9 cellular contexts compared by ENCODE assay signal in the genomic region with DNA sequence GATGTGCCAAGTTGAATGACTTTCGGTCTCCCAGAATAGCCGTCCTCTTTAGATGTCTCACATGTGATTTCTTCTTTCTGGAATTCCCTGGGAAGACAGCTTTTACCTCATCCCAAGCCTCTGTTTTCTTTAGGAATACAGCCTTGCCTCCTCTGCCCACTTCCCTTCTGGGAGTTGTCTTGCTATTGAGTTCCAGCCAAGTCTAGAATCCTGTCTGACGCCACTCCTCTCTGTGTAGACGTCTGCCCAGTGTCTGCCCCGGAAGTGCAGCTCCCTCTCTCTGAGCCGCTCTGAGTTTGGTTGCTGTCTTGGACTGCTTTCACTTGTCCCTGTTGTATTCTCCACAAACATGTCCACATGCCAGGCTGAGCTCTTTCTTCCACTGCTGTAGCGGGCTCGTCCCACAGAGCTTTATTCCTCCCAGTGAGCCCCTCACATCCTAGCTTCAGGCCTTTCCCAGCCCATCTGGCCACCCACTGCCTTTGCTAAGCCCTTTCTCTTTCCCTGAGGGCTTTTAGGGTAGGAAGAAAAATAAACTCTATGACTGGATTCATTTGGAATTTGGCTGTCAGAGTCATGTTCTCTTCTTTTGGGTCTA. TPM values are rescaled to one million over a fixed set of nuclear protein-coding genes. Genes with fewer than 3 reads are reported as not detected.
DNase-seq lines count a peak whose midpoint lies in the region; ATAC-seq and TF ChIP-seq lines count a peak whose summit lies in the region.
"Had no signal": no experiment of that assay in that cellular context is flagged by ENCODE, and none has a peak within 500 bp of the region (broad histone marks: within the 10 kb centered on the region; RNA-seq: fewer than 3 reads in every experiment).

No MANE protein-coding gene starts in this region.

- DNase-seq in AG08395 (ENCODE audit: low spot score) (peak; percentile 94), SJSA1 (ENCODE audit: low read depth in 1 of 2, low spot score in 2 of 2) (peak; percentile 92 to 99), fibroblast of mammary gland (ENCODE audit: low read depth) (peak; percentile 92), omental fat pad (ENCODE audit: low spot score) (no peak), NOMO-1 treated with DMSO at 0.1 percent for 48 hours (lab: John Stamatoyannopoulos, UW; ENCODE audit: unreplicated experiment) (no peak), NCI-H1417 treated with DMSO at 0.1 percent for 48 hours (lab: John Stamatoyannopoulos, UW) (no peak)
- DNase-seq in activated naive CD4-positive, alpha-beta T cell (lab: John Stamatoyannopoulos, UW), result no peak

- no peak for TF ChIP-seq CTCF in fibroblast of mammary gland (conservative IDR thresholded peaks at IDR 0.05; ENCODE audit: control insufficient read depth, insufficient read depth, low read depth, low read length)
- TF ChIP-seq CTCF in omental fat pad (IDR thresholded peaks at IDR 0.05), result no peak

- H3K9me3 ChIP-seq in SJSA1 (replicated peaks), result no peaks in the 10 kb centered on the region

- H3K4me3 ChIP-seq in SJSA1, result peak overlapping the region; percentile 9
- peak overlapping the region; percentile 4 for H3K4me3 ChIP-seq in fibroblast of mammary gland (ENCODE audit: control insufficient read depth, low read depth, low read length)
- H3K4me3 ChIP-seq: cardiac muscle cell had no signal

- H3K27me3 ChIP-seq in SJSA1 (replicated peaks), result no peaks in the 10 kb centered on the region
- H3K27me3 ChIP-seq: cardiac muscle cell had no signal

- H3K36me3 ChIP-seq in SJSA1, result no peaks in the 10 kb centered on the region
- H3K36me3 ChIP-seq: cardiac muscle cell had no signal

- H3K27ac ChIP-seq in SJSA1, result peak overlapping the region; percentile 91
- H3K27ac ChIP-seq: cardiac muscle cell had no signal

- ATAC-seq in omental fat pad (ENCODE audit: low FRiP score), result peak; percentile 94
- ATAC-seq in GM18517 (IDR thresholded peaks at IDR 0.05; ENCODE audit: unreplicated experiment), result no peak

- H3K4me1 ChIP-seq in SJSA1 (replicated peaks), result peaks cover 56% of the 10 kb centered on the region

RNA-seq across cellular contexts. Expression of gene IGFBP7, which starts 9.0 kb away (rescaled TPM):
- total RNA-seq in SJSA1 (2014; rRNA removed; shearing (Covaris generic)), result 1,151 and 1,739 TPM in 2 replicates
- 1,000 to 10,000 TPM in 1 of 4 donors, 100 to 1,000 TPM in 3; 515 to 1,168 (median 594) TPM for total RNA-seq in omental fat pad

Comparison
In these comparisons a context has a peak if more than half of its experiments do, and no peak if none do; other contexts are left out.
1. DNase-seq: peak in AG08395 (single experiment), SJSA1 (2 of 2) and fibroblast of mammary gland (single experiment); none in omental fat pad (single experiment), activated naive CD4-positive, alpha-beta T cell (0 of 4), NOMO-1 treated with DMSO at 0.1 percent for 48 hours (single experiment) and NCI-H1417 treated with DMSO at 0.1 percent for 48 hours (single experiment).